In the genomic region with DNA sequence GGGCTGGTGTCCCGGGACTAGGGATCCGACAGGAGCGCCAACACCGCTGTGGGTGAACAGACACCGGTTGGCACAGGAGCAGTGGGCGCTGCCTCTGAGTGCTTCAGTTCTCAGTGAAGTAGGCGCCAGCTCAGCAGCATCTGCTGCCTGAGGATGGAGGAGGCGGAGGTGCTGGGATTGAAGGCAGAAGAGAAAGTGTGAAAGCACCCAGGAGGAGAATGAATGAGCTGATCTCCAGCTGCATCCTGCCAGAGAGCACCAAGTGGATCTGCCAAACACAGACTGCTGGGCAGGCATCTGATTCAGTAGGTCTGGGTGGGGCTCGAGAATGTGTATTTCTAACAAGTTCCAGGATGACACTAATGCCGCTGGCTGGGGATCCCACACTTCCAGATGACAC, we compare ENCODE assay signal across 10 cellular contexts.
A peak's percentile ranks its signal among the peaks of the same experiment; 100 is the strongest.
DNase-seq lines count a peak whose midpoint lies in the region; ATAC-seq and TF ChIP-seq lines count a peak whose summit lies in the region.
"Had no signal": no experiment of that assay in that cellular context is flagged by ENCODE, and none has a peak within 500 bp of the region (broad histone marks: within the 10 kb centered on the region; RNA-seq: fewer than 3 reads in every experiment).

No MANE protein-coding gene starts in this region.

- CTCF ChIA-PET in Calu3 (lab: Charles Lee), result interaction anchor here (1.6 kb wide), 1 partner anchor 158 kb away, joined by 5 read pairs; no protein-coding TSS in a partner anchor

- no peak overlapping the region for H3K4me3 Mint-ChIP-seq in Calu3 (ENCODE audit: low read depth, unreplicated experiment)
- H3K4me3 Mint-ChIP-seq: WTC11 had no signal

- ATAC-seq in HG03139 (IDR thresholded peaks at IDR 0.05; ENCODE audit: unreplicated experiment), result no peak

- no peaks in the 10 kb centered on the region for H3K4me1 Mint-ChIP-seq in Calu3 (ENCODE audit: low read depth, unreplicated experiment)

- no peak overlapping the region for H3K4me3 ChIP-seq in fibroblast of the aortic adventitia (ENCODE audit: low read depth, low read length)

- no TSS peak for BruUV-seq in Calu3 (replicated peaks; lab: Mats Ljungman, UMichigan)

- H3K27ac Mint-ChIP-seq in Calu3 (ENCODE audit: unreplicated experiment), result no peak overlapping the region
- H3K27ac Mint-ChIP-seq: WTC11 had no signal

- intact Hi-C loops in Calu3 (cut with micrococcal nuclease; ENCODE audit: unreplicated experiment), result no loop called here

- TF ChIP-seq CTCF in fibroblast of the aortic adventitia (IDR thresholded peaks at IDR 0.05; ENCODE audit: insufficient read depth, low read length) (no peak), Calu3 (IDR thresholded peaks at IDR 0.05; ENCODE audit: unreplicated experiment) (no peak)

- H3K27me3 Mint-ChIP-seq in Calu3 (ENCODE audit: unreplicated experiment), result no peaks in the 10 kb centered on the region

- no peaks in the 10 kb centered on the region for H3K36me3 Mint-ChIP-seq in Calu3 (ENCODE audit: insufficient read depth, unreplicated experiment)
- H3K36me3 Mint-ChIP-seq: WTC11 had no signal

- DNase-seq in AG08395 (ENCODE audit: low spot score), result peak; percentile 66
- DNase-seq in DMS53 treated with DMSO at 0.1 percent for 48 hours (lab: John Stamatoyannopoulos, UW; ENCODE audit: unreplicated experiment), result peak; percentile 32
- peak; percentile 75 for DNase-seq in NCI-H510A treated with DMSO at 0.1 percent for 48 hours (lab: John Stamatoyannopoulos, UW)
- peak; percentile 20 for DNase-seq in fibroblast of the aortic adventitia (ENCODE audit: low read depth)
- DNase-seq in Calu3, result no peak
- DNase-seq in central memory CD4-positive, alpha-beta T cell, result no peak
- DNase-seq in COR-L47 (lab: John Stamatoyannopoulos, UW), result no peak
- DNase-seq: kidney glomerular epithelial cell had no signal

- H3K9me3 Mint-ChIP-seq in Calu3 (ENCODE audit: low read depth, unreplicated experiment), result no peaks in the 10 kb centered on the region
- H3K9me3 Mint-ChIP-seq: WTC11 had no signal

Comparison
In these comparisons a context has a peak if more than half of its experiments do, and no peak if none do; other contexts are left out.
1. DNase-seq: peak in AG08395 (single experiment), DMS53 treated with DMSO at 0.1 percent for 48 hours (single experiment), NCI-H510A treated with DMSO at 0.1 percent for 48 hours (single experiment) and fibroblast of the aortic adventitia (single experiment); none in Calu3 (single experiment), central memory CD4-positive, alpha-beta T cell (single experiment) and COR-L47 (single experiment).